Comparison of ENCODE assay signal across 1 cellular context in genomic region chr5:134874831-134875655, GRCh38.
TF ChIP-seq lines count a peak whose summit lies in the region.

No MANE protein-coding gene starts in this region.

TF ChIP-seq in HepG2, 621 proteins besides CTCF, POLR2A, EP300 and RAD21 (continued from another document and continues in another):
- no peak for TF ChIP-seq ZNF646 (CRISPR knock-in tag; IDR thresholded peaks at IDR 0.05)
- TF ChIP-seq MED8 (CRISPR knock-in tag; IDR thresholded peaks at IDR 0.05; ENCODE audit: insufficient replicate concordance): no peak
- TF ChIP-seq DNMT3B (CRISPR knock-in tag; conservative IDR thresholded peaks at IDR 0.05): no peak
- no peak for TF ChIP-seq ZNF460 (CRISPR knock-in tag; IDR thresholded peaks at IDR 0.05; ENCODE audit: borderline replicate concordance)
- no peak for TF ChIP-seq TBP (CRISPR knock-in tag; IDR thresholded peaks at IDR 0.05)
- TF ChIP-seq ATM (IDR thresholded peaks at IDR 0.05; ENCODE audit: borderline replicate concordance): no peak
- TF ChIP-seq ZNF276 (CRISPR knock-in tag; IDR thresholded peaks at IDR 0.05; ENCODE audit: low read depth): peak; percentile 68; the same call in 1 of the 2 replicates
- no peak for TF ChIP-seq ZNF768 (CRISPR knock-in tag; IDR thresholded peaks at IDR 0.05)
- no peak for TF ChIP-seq ZNF773 (CRISPR knock-in tag; IDR thresholded peaks at IDR 0.05; ENCODE audit: borderline replicate concordance)
- TF ChIP-seq BCL3 (CRISPR knock-in tag; IDR thresholded peaks at IDR 0.05): no peak
- TF ChIP-seq HNF4A (CRISPR knock-in tag; IDR thresholded peaks at IDR 0.05): peak; percentile 37; the same call in 1 of the 2 replicates
- no peak for TF ChIP-seq GZF1 (CRISPR knock-in tag; IDR thresholded peaks at IDR 0.05)
- TF ChIP-seq ETV6 (CRISPR knock-in tag; conservative IDR thresholded peaks at IDR 0.05): no peak
- no peak; the same call in 1 of the 2 replicates for TF ChIP-seq YEATS4 (CRISPR knock-in tag; IDR thresholded peaks at IDR 0.05; ENCODE audit: borderline replicate concordance)
- TF ChIP-seq ZNF234 (CRISPR knock-in tag; conservative IDR thresholded peaks at IDR 0.05): no peak
- no peak for TF ChIP-seq RNF2 (conservative IDR thresholded peaks at IDR 0.05; ENCODE audit: low read depth)
- TF ChIP-seq MBD4 (IDR thresholded peaks at IDR 0.05; ENCODE audit: borderline replicate concordance, low read length): no peak
- TF ChIP-seq REL (CRISPR knock-in tag; conservative IDR thresholded peaks at IDR 0.05): no peak
- TF ChIP-seq TEAD2 (CRISPR knock-in tag; IDR thresholded peaks at IDR 0.05): no peak
- no peak for TF ChIP-seq ZNF33B (CRISPR knock-in tag; IDR thresholded peaks at IDR 0.05)
- TF ChIP-seq BRF2 (CRISPR knock-in tag; IDR thresholded peaks at IDR 0.05): no peak
- 0 out of 2 replicates have a peak, but pooled peaks have one; percentile 52 for TF ChIP-seq KDM5A (IDR thresholded peaks at IDR 0.05; ENCODE audit: borderline replicate concordance, low read length)
- no peak for TF ChIP-seq ZNF839 (CRISPR knock-in tag; IDR thresholded peaks at IDR 0.05; ENCODE audit: borderline replicate concordance)
- TF ChIP-seq ZNF143 (CRISPR knock-in tag; IDR thresholded peaks at IDR 0.05): no peak
- no peak for TF ChIP-seq ZNF709 (CRISPR knock-in tag; IDR thresholded peaks at IDR 0.05)
- TF ChIP-seq FOSL2 (CRISPR knock-in tag; IDR thresholded peaks at IDR 0.05): peak; percentile 80
- no peak for TF ChIP-seq GRHL1 (CRISPR knock-in tag; conservative IDR thresholded peaks at IDR 0.05)
- no peak for TF ChIP-seq ZNF564 (CRISPR knock-in tag; IDR thresholded peaks at IDR 0.05)
- no peak for TF ChIP-seq FIP1L1 (IDR thresholded peaks at IDR 0.05; ENCODE audit: borderline replicate concordance, insufficient read depth, low read depth, low read length)
- TF ChIP-seq PRDM10 (CRISPR knock-in tag; IDR thresholded peaks at IDR 0.05; ENCODE audit: low read depth): no peak
- no peak for TF ChIP-seq REST (IDR thresholded peaks at IDR 0.05; ENCODE audit: borderline replicate concordance in 1 of 2, low read depth in 1 of 2, low read length in 2 of 2)
- no peak for TF ChIP-seq ZFP37 (CRISPR knock-in tag; IDR thresholded peaks at IDR 0.05; ENCODE audit: borderline replicate concordance)
- TF ChIP-seq ZNF704 (CRISPR knock-in tag; IDR thresholded peaks at IDR 0.05; ENCODE audit: borderline replicate concordance): no peak
- TF ChIP-seq ZNF263 (CRISPR knock-in tag; IDR thresholded peaks at IDR 0.05): no peak
- TF ChIP-seq CEBPG (CRISPR knock-in tag; IDR thresholded peaks at IDR 0.05): no peak; the same call in 1 of the 2 replicates
